Comparison of ENCODE assay signal across 6 cellular contexts in the genomic region with DNA sequence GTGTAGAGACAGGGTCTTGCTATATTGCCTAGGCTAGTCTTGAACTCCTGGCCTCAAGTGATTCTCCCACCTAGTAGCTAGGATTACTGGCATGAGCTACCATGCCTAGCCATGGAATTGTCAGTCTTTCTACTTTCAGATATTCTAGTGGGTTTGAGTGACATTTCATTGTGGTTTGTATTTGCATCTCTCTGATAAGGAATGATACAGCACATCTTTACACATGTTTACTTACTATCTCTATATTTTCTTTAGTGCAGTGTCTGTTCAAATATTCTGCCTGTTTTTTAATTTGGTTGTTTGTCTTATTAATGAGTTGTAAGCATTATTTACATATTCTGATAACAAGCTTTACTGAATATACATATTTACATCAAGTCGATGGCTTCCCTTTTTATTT.
"Had no signal": no experiment of that assay in that cellular context is flagged by ENCODE, and none has a peak within 500 bp of the region (broad histone marks: within the 10 kb centered on the region; RNA-seq: fewer than 3 reads in every experiment).

No MANE protein-coding gene starts in this region.

- ATAC-seq: HepG2 had no signal

- H3K27ac ChIP-seq: HL-60 had no signal

- FAIRE-seq: HepG2, HTR-8/SVneo had no signal

- DNase-seq: IMR-90, KBM-7, KG1 had no signal
